In genomic region chr6:139452176-139452876, GRCh38 we compare ENCODE assay signal across 17 cellular contexts.
DNase-seq lines count a peak whose midpoint lies in the region; ATAC-seq, FAIRE-seq and TF ChIP-seq lines count a peak whose summit lies in the region.
"Had no signal": no experiment of that assay in that cellular context is flagged by ENCODE, and none has a peak within 500 bp of the region (broad histone marks: within the 10 kb centered on the region; RNA-seq: fewer than 3 reads in every experiment).

No MANE protein-coding gene starts in this region.

- no peaks in the 10 kb centered on the region for H3K27me3 ChIP-seq in HepG2 (ENCODE audit: control insufficient read depth in 1 of 2, insufficient read depth in 2 of 2, low read length in 2 of 2)
- no peaks in the 10 kb centered on the region for H3K27me3 ChIP-seq in right lobe of liver
- no peaks in the 10 kb centered on the region for H3K27me3 ChIP-seq in aorta (ENCODE audit: control insufficient read depth in 1 of 2, insufficient read depth in 2 of 2, low read length in 1 of 2)
- H3K27me3 ChIP-seq: uterus had no signal

- H3K27ac ChIP-seq in HepG2 (ENCODE audit: extremely low read length, insufficient read depth, low read length) (no peak overlapping the region), right lobe of liver (no peak overlapping the region), SK-N-MC (peak overlapping the region; percentile 33), aorta (ENCODE audit: low read depth in 1 of 2, low read length in 2 of 2) (no peak overlapping the region)
- H3K27ac ChIP-seq: uterus had no signal

- H3K4me1 ChIP-seq in HepG2 (ENCODE audit: insufficient read depth, low read length), result no peaks in the 10 kb centered on the region
- H3K4me1 ChIP-seq in right lobe of liver, result no peaks in the 10 kb centered on the region
- H3K4me1 ChIP-seq in aorta (ENCODE audit: control insufficient read depth in 1 of 2, insufficient read depth in 2 of 2, low read length in 2 of 2), result no peaks in the 10 kb centered on the region
- H3K4me1 ChIP-seq: uterus had no signal

- H3K79me2 ChIP-seq in HepG2 (ENCODE audit: insufficient read depth, low read length), result no peaks in the 10 kb centered on the region

- no peak for FAIRE-seq in HepG2 (lab: Jason Lieb, UNC)
- FAIRE-seq in RCC 7860 (lab: Jason Lieb, UNC), result no peak
- FAIRE-seq: D721Med, GM12892 had no signal

- DNase-seq in HepG2 (ENCODE audit: low spot score) (no peak), right lobe of liver (no peak), SK-N-MC (ENCODE audit: low read depth, low spot score) (no peak), fibroblast of the aortic adventitia (ENCODE audit: low read depth) (peak; percentile 97), RCC 7860 (ENCODE audit: low spot score) (no peak), aorta (no peak), HUDEP-2 (lab: John Stamatoyannopoulos, UW; ENCODE audit: unreplicated experiment in 76 of 76) (no peak)
- DNase-seq: activated CD8-positive, alpha-beta memory T cell treated with anti-CD3 and anti-CD28 coated beads, Interleukin-2, amount 10 ng/mL, durations not matched to agents 7 days and 5 days; left ventricle myocardium superior; NCI-H2029 treated with DMSO at 0.1 percent for 48 hours; nucleus accumbens; T1000; uterus had no signal

- H3K4me3 ChIP-seq in HepG2 (replicated peaks in 1 of 3; ENCODE audit: insufficient read depth in 1 of 3, low read depth in 2 of 3, low read length in 3 of 3), result no peak overlapping the region
- no peak overlapping the region for H3K4me3 ChIP-seq in right lobe of liver
- H3K4me3 ChIP-seq in SK-N-MC, result no peak overlapping the region
- H3K4me3 ChIP-seq in fibroblast of the aortic adventitia (ENCODE audit: low read depth, low read length), result no peak overlapping the region
- no peak overlapping the region for H3K4me3 ChIP-seq in aorta (ENCODE audit: low read length in 2 of 2)
- H3K4me3 ChIP-seq: uterus had no signal

- POLR2A ChIA-PET in HepG2 (lab: Yijun Ruan, JAX), result no interaction called here

- H3K9me3 ChIP-seq in HepG2 (ENCODE audit: low read length) (no peaks in the 10 kb centered on the region), right lobe of liver (no peaks in the 10 kb centered on the region), SK-N-MC (ENCODE audit: low read depth, low read length) (no peaks in the 10 kb centered on the region), aorta (ENCODE audit: control insufficient read depth, low read length) (no peaks in the 10 kb centered on the region)
- H3K9me3 ChIP-seq: uterus had no signal

- H2AFZ ChIP-seq in HepG2 (ENCODE audit: low read length), result no peak overlapping the region

- TF ChIP-seq RAD21 in HepG2 (CRISPR knock-in tag; IDR thresholded peaks at IDR 0.05), result no peak

- WGBS in HepG2 (ENCODE audit: low lambda C conversion rate), result 44% methylated on average over 2 of the region's 2 CpGs
- WGBS in right lobe of liver (ENCODE audit: insufficient coverage, low coverage, low lambda C conversion rate, missing lambda C conversion rate), result 82% methylated on average over 2 of the region's 2 CpGs
- WGBS in aorta, 2 donors, result 96 to 100% methylated on average over 2 of the region's 2 CpGs

- TF ChIP-seq EP300 in HepG2 (IDR thresholded peaks at IDR 0.05; ENCODE audit: low read depth in 2 of 2, low read length in 2 of 2), result no peak
- TF ChIP-seq EP300 in HepG2 (CRISPR knock-in tag; IDR thresholded peaks at IDR 0.05; ENCODE audit: borderline replicate concordance), result no peak

- in situ Hi-C loops in HepG2 (cut with HindIII; ENCODE audit: extremely low pct_ligation_motif_present, low pct_unique_long_range_greater_than_20kb), result no loop called here

- CTCF ChIA-PET in HepG2 (lab: Yijun Ruan, JAX; ENCODE audit: low intra/inter-chr PET ratio, low total read pairs), result no interaction called here

- ATAC-seq in HepG2 (no peak), right lobe of liver (no peak), HG03469 (IDR thresholded peaks at IDR 0.05; ENCODE audit: unreplicated experiment) (no peak), aorta (ENCODE audit: low FRiP score) (no peak)
- ATAC-seq: activated CD8-positive, alpha-beta memory T cell treated with anti-CD3 and anti-CD28 coated beads, Interleukin-2, amount 10 ng/mL, durations not matched to agents 7 days and 5 days; activated naive CD4-positive, alpha-beta T cell treated with anti-CD3 and anti-CD28 coated beads, Interleukin-2, amount 50 U/mL, for 72 hours; left ventricle myocardium superior had no signal

- no peak overlapping the region for H3K4me2 ChIP-seq in HepG2 (ENCODE audit: low read depth, low read length)

- no peaks in the 10 kb centered on the region for H4K20me1 ChIP-seq in HepG2 (ENCODE audit: insufficient read depth, low read length)

- H3K9ac ChIP-seq in HepG2 (ENCODE audit: insufficient read depth, low read depth, low read length) (no peak overlapping the region), SK-N-MC (ENCODE audit: insufficient read length) (no peak overlapping the region)

- intact Hi-C loops in HepG2 (cut with micrococcal nuclease; ENCODE audit: unreplicated experiment), result no loop called here
- intact Hi-C loops in right lobe of liver (cut with DNase I), result no loop called here
- intact Hi-C loops in aorta (cut with DNase I), result no loop called here

- no peak for TF ChIP-seq CTCF in HepG2 (CRISPR knock-in tag; IDR thresholded peaks at IDR 0.05)
- no peak for TF ChIP-seq CTCF in right lobe of liver (IDR thresholded peaks at IDR 0.05)
- TF ChIP-seq CTCF in fibroblast of the aortic adventitia (IDR thresholded peaks at IDR 0.05; ENCODE audit: insufficient read depth, low read length), result no peak

- BruUV-seq in HepG2 (replicated peaks; lab: Mats Ljungman, UMichigan), result no TSS peak

- TF ChIP-seq POLR2A in HepG2 (IDR thresholded peaks at IDR 0.05; ENCODE audit: insufficient read depth in 1 of 2, low read depth in 2 of 2, low read length in 2 of 2) (no peak), right lobe of liver (IDR thresholded peaks at IDR 0.05) (no peak)

- H3K36me3 ChIP-seq in HepG2 (replicated peaks in 1 of 2; ENCODE audit: control insufficient read depth in 1 of 2, insufficient read depth in 2 of 2, low read length in 2 of 2) (no peaks in the 10 kb centered on the region), right lobe of liver (no peaks in the 10 kb centered on the region), SK-N-MC (ENCODE audit: insufficient read depth, low read length) (no peaks in the 10 kb centered on the region), aorta (ENCODE audit: control insufficient read depth in 1 of 2, insufficient read depth in 2 of 2, low read length in 1 of 2) (no peaks in the 10 kb centered on the region)
- H3K36me3 ChIP-seq: uterus had no signal

TF ChIP-seq in HepG2, 621 proteins besides CTCF, POLR2A, EP300 and RAD21:
- TF ChIP-seq CEBPB (IDR thresholded peaks at IDR 0.05; ENCODE audit: borderline replicate concordance, low read depth, low read length) (0 out of 2 replicates have a peak, but pooled peaks have one; percentile 0), NFE2L2 (IDR thresholded peaks at IDR 0.05; ENCODE audit: low read length) (no peak), MYC (CRISPR knock-in tag; IDR thresholded peaks at IDR 0.05; ENCODE audit: borderline replicate concordance) (no peak)
